ENCODE assay signal across 23 cellular contexts in genomic region chr2:79782540-79782939, GRCh38.
"Had no signal": no experiment of that assay in that cellular context is flagged by ENCODE, and none has a peak within 500 bp of the region (broad histone marks: within the 10 kb centered on the region; RNA-seq: fewer than 3 reads in every experiment).

No MANE protein-coding gene starts in this region.

- H3K4me3 ChIP-seq: body of pancreas, coronary artery, gastrocnemius medialis, lower lobe of right lung, spleen, testis had no signal

- H3K36me3 Mint-ChIP-seq: activated CD8-positive, alpha-beta memory T cell treated with anti-CD3 and anti-CD28 coated beads, Interleukin-2, amount 10 ng/mL, durations not matched to agents 7 days and 5 days; natural killer cell treated with Interleukin-12 subunit alpha and Interleukin-12 subunit beta and Interleukin-15 and Interleukin-18, amount 100 ng/mL, for 72 hours; stimulated activated memory B cell treated with anti-CD40 and anti-IgM and Interleukin-4, amounts not matched to agents 10 μg/mL and 1 μg/mL and 100 μg/mL, for 72 hours; T-cell; type B pancreatic cell had no signal

- H3K27ac Mint-ChIP-seq: activated CD4-positive, alpha-beta memory T cell treated with anti-CD3 and anti-CD28 coated beads, Interleukin-2, amount 10 ng/mL, durations not matched to agents 7 days and 5 days; activated CD8-positive, alpha-beta memory T cell treated with anti-CD3 and anti-CD28 coated beads, Interleukin-2, amount 10 ng/mL, durations not matched to agents 7 days and 5 days; activated naive CD4-positive, alpha-beta T cell treated with anti-CD3 and anti-CD28 coated beads for 36 hours; natural killer cell treated with Interleukin-12 subunit alpha and Interleukin-12 subunit beta and Interleukin-15 and Interleukin-18, amount 100 ng/mL, for 72 hours; stimulated activated memory B cell treated with anti-CD40 and anti-IgM and Interleukin-4, amounts not matched to agents 10 μg/mL and 1 μg/mL and 100 μg/mL, for 72 hours; T-cell; type B pancreatic cell had no signal

- H3K27me3 ChIP-seq: body of pancreas, gastrocnemius medialis, spleen, testis had no signal

- H3K4me3 Mint-ChIP-seq: activated CD4-positive, alpha-beta memory T cell treated with anti-CD3 and anti-CD28 coated beads, Interleukin-2, amount 10 ng/mL, durations not matched to agents 7 days and 5 days; activated CD8-positive, alpha-beta memory T cell treated with anti-CD3 and anti-CD28 coated beads, Interleukin-2, amount 10 ng/mL, durations not matched to agents 7 days and 5 days; activated naive CD4-positive, alpha-beta T cell treated with anti-CD3 and anti-CD28 coated beads for 36 hours; natural killer cell treated with Interleukin-12 subunit alpha and Interleukin-12 subunit beta and Interleukin-15 and Interleukin-18, amount 100 ng/mL, for 72 hours; stimulated activated memory B cell treated with anti-CD40 and anti-IgM and Interleukin-4, amounts not matched to agents 10 μg/mL and 1 μg/mL and 100 μg/mL, for 72 hours; T-cell; type B pancreatic cell had no signal

- H3K36me3 ChIP-seq: gastrocnemius medialis, lower lobe of right lung, spleen had no signal

- H3K9me3 ChIP-seq: body of pancreas, gastrocnemius medialis, lower lobe of right lung, testis had no signal

- H3K4me1 Mint-ChIP-seq: activated CD4-positive, alpha-beta memory T cell treated with anti-CD3 and anti-CD28 coated beads, Interleukin-2, amount 10 ng/mL, durations not matched to agents 7 days and 5 days; activated CD8-positive, alpha-beta memory T cell treated with anti-CD3 and anti-CD28 coated beads, Interleukin-2, amount 10 ng/mL, durations not matched to agents 7 days and 5 days; stimulated activated memory B cell treated with anti-CD40 and anti-IgM and Interleukin-4, amounts not matched to agents 10 μg/mL and 1 μg/mL and 100 μg/mL, for 72 hours; T-cell had no signal

- DNase-seq: activated CD4-positive, alpha-beta memory T cell treated with anti-CD3 and anti-CD28 coated beads, Interleukin-2, amount 10 ng/mL, durations not matched to agents 7 days and 5 days; activated CD4-positive, alpha-beta T cell treated with anti-CD3 and anti-CD28 coated beads for 48 hours; activated CD4-positive, CD25-positive, alpha-beta regulatory T cell; activated CD8-positive, alpha-beta memory T cell treated with anti-CD3 and anti-CD28 coated beads, Interleukin-2, amount 10 ng/mL, durations not matched to agents 7 days and 5 days; activated naive CD4-positive, alpha-beta T cell treated with anti-CD3 and anti-CD28 coated beads for 36 hours; activated T-cell treated with anti-CD3 and anti-CD28 coated beads, Interleukin-2, amount 50 U/mL, for 1 hour; body of pancreas; central memory CD4-positive, alpha-beta T cell; gastrocnemius medialis; head of caudate nucleus; lower lobe of right lung; occipital lobe; posterior cingulate gyrus; retina; spleen; stimulated activated CD4-positive, alpha-beta T cell treated with anti-CD3 and anti-CD28 coated beads, Interleukin-4, amount 100 ng/mL, for 4 hours; T-cell; testis had no signal

- H3K9me3 Mint-ChIP-seq: activated naive CD4-positive, alpha-beta T cell treated with anti-CD3 and anti-CD28 coated beads for 36 hours; type B pancreatic cell had no signal

- H3K27me3 Mint-ChIP-seq: activated CD4-positive, alpha-beta memory T cell treated with anti-CD3 and anti-CD28 coated beads, Interleukin-2, amount 10 ng/mL, durations not matched to agents 7 days and 5 days; activated CD8-positive, alpha-beta memory T cell treated with anti-CD3 and anti-CD28 coated beads, Interleukin-2, amount 10 ng/mL, durations not matched to agents 7 days and 5 days; natural killer cell treated with Interleukin-12 subunit alpha and Interleukin-12 subunit beta and Interleukin-15 and Interleukin-18, amount 100 ng/mL, for 72 hours; stimulated activated memory B cell treated with anti-CD40 and anti-IgM and Interleukin-4, amounts not matched to agents 10 μg/mL and 1 μg/mL and 100 μg/mL, for 72 hours; T-cell; type B pancreatic cell had no signal

- H3K27ac ChIP-seq: body of pancreas, coronary artery, gastrocnemius medialis, lower lobe of right lung, spleen, testis had no signal

- H3K4me1 ChIP-seq: body of pancreas, gastrocnemius medialis, lower lobe of right lung, spleen, testis had no signal

- FAIRE-seq: keratinocyte had no signal
